ENCODE assay signal across 8 cellular contexts in the genomic region with DNA sequence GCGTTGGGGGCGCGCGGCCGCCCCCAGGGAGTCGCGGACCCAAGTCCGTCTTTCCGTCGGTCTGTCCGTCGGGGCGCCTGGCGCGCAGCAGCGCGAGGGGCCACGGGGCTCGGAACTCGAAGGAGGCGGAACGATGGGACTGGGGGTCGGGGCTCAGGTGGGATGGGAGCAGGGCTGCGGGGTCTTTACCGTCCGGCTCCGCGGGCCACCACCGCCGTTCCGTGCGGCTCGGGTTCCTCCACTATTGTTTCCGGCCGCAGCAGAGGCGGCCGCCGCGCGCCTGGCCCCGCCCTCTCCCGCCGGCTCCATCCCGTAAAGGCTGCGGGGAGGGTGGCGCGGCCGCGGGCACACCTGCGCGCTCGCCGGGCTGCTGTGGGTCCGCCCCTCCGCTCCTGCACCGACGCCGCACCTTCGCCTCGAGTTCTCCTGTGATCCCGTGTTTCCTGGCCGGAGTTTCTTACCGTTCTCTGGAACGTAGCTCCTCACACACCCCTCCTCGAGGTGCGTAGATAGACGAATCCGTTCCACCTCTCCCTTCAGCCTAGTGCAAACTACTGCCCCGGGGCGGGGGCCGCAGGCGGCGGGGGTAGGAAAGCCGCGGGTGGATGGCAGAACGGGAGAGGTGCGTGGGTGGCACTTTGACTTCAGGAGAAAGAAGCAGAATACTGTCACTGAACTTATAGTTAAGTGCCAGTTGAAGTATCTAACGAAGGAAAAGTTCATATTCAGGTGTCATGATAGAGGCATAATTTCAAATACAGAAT. TPM values are rescaled to one million over a fixed set of nuclear protein-coding genes. Genes with fewer than 3 reads are reported as not detected.
DNase-seq lines count a peak whose midpoint lies in the region; ATAC-seq, FAIRE-seq and TF ChIP-seq lines count a peak whose summit lies in the region.

TSS of gene C21orf91 (minus strand) at position 243 of the 764 bp plus-strand sequence. CDS start 1,038 bp downstream, outside the sequence.

- FAIRE-seq in islet of Langerhans (lab: Jason Lieb, UNC) = peak; percentile 24

- peak within 1 kb of the TSS; percentile 100 for H3K27ac Mint-ChIP-seq in activated B cell treated with CpG ODN at 0.5 μM for 24 hours

- intact Hi-C loops in activated B cell treated with CpG ODN at 0.5 μM for 24 hours (cut with micrococcal nuclease) = loop anchor here (1.0 to 5.0 kb wide), 7 partner anchors 14 to 208 kb away; no protein-coding TSS in a partner anchor

- DNase-seq in AG04449 (ENCODE audit: low read depth, low spot score) = peak; percentile 19
- DNase-seq in NCI-H2196 treated with DMSO at 0.1 percent for 48 hours (lab: John Stamatoyannopoulos, UW; ENCODE audit: unreplicated experiment) = peak; percentile 63
- peak; percentile 83 for DNase-seq in activated B cell treated with CpG ODN at 0.5 μM for 24 hours
- peak; percentile 87 to 96 for DNase-seq in cardiac fibroblast (ENCODE audit: low read depth in 2 of 2)
- DNase-seq in stimulated activated CD4-positive, alpha-beta T cell treated with anti-CD3 and anti-CD28 coated beads, Interleukin-12 subunit alpha, Interleukin-12 subunit beta, amount 100 ng/mL, for 4 hours = peak; percentile 78

- POLR2A ChIA-PET in AG04449 (lab: Yijun Ruan, JAX) = interaction anchor here (0.7 to 1.8 kb wide), 6 partner anchors 8 to 1388 kb away, joined by 3 to 10 read pairs (median 3); no protein-coding TSS in a partner anchor
- POLR2A ChIA-PET in activated B cell treated with CpG ODN at 0.5 μM for 24 hours (lab: Charles Lee) = interaction anchor here (1.0 to 3.1 kb wide), 14 partner anchors 9 to 205 kb away, joined by 3 to 49 read pairs (median 8); no protein-coding TSS in a partner anchor

- peak within 1 kb of the TSS; percentile 94 for H3K4me3 Mint-ChIP-seq in activated B cell treated with CpG ODN at 0.5 μM for 24 hours

- peaks cover 40% of the 10 kb centered on the region for H3K4me1 Mint-ChIP-seq in activated B cell treated with CpG ODN at 0.5 μM for 24 hours

- ATAC-seq in GM18870 (IDR thresholded peaks at IDR 0.05; ENCODE audit: unreplicated experiment) (peak; percentile 82), HG03108 (IDR thresholded peaks at IDR 0.05; ENCODE audit: unreplicated experiment) (peak; percentile 84), activated B cell treated with CpG ODN at 0.5 μM for 24 hours (ENCODE audit: low read depth) (peak; percentile 85)

- no peak for TF ChIP-seq CTCF in AG04449 (IDR thresholded peaks at IDR 0.05; ENCODE audit: insufficient read depth, low read length, missing control alignments)
- no peak for TF ChIP-seq CTCF in activated B cell treated with CpG ODN at 0.5 μM for 24 hours (IDR thresholded peaks at IDR 0.05)
- no peak for TF ChIP-seq CTCF in cardiac fibroblast (IDR thresholded peaks at IDR 0.05; ENCODE audit: low read depth, low read length)

- H3K4me3 ChIP-seq in AG04449 (ENCODE audit: low read depth, low read length) (peak within 1 kb of the TSS; percentile 87), cardiac fibroblast (replicated peaks in 1 of 2; ENCODE audit: low read depth in 2 of 2, low read length in 2 of 2) (peak within 1 kb of the TSS; percentile 73 to 84)

- H3K27me3 Mint-ChIP-seq in activated B cell treated with CpG ODN at 0.5 μM for 24 hours = no peaks in the 10 kb centered on the region

- H3K36me3 Mint-ChIP-seq in activated B cell treated with CpG ODN at 0.5 μM for 24 hours (ENCODE audit: low read depth) = peaks cover 35% of the 10 kb centered on the region

- H3K9me3 Mint-ChIP-seq in activated B cell treated with CpG ODN at 0.5 μM for 24 hours = no peaks in the 10 kb centered on the region

- CTCF ChIA-PET in AG04449 (lab: Yijun Ruan, JAX) (no interaction called here), activated B cell treated with CpG ODN at 0.5 μM for 24 hours (lab: Charles Lee) (interaction anchor here (1.0 to 1.7 kb wide), 3 partner anchors 10 to 140 kb away, joined by 3 to 5 read pairs (median 4); no protein-coding TSS in a partner anchor)

RNA-seq across cellular contexts. Expression of gene C21orf91, which starts in this region (rescaled TPM):
- 34.2 and 35.9 TPM in 2 replicates for total RNA-seq in activated B cell treated with CpG ODN at 0.5 μM for 24 hours

Comparison
In these comparisons a context has a peak if more than half of its experiments do, and no peak if none do; other contexts are left out.
1. Peak in every context shown above with its lines: DNase-seq, ATAC-seq and H3K4me3 ChIP-seq.
2. DNase-seq: peak in every context shown above with its lines; median percentile 92 in cardiac fibroblast; 83 in activated B cell treated with CpG ODN at 0.5 μM for 24 hours; 78 in stimulated activated CD4-positive, alpha-beta T cell treated with anti-CD3 and anti-CD28 coated beads, Interleukin-12 subunit alpha, Interleukin-12 subunit beta, amount 100 ng/mL, for 4 hours; 63 in NCI-H2196 treated with DMSO at 0.1 percent for 48 hours; 19 in AG04449.